ENCODE assay signal across 24 cellular contexts in the genomic region with DNA sequence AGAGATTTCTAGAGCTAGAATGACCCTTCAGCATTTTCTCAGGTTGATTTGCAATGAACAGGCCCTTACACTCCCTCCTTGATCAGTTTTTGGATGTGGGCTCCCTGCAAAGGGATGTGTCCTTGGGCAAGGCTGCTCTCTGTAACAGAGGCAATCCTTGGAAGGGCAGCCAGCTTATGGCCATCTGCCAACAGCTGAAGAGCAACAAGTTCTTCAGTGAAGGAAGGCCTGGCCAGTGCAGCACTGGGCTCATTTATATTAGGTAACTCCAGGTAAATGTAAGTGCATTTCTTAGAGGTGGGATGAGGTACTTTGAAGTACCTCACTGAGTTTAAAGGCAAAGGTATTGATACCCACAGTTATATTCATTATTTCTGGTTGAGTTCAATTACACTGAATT.
A peak's percentile ranks its signal among the peaks of the same experiment; 100 is the strongest.
DNase-seq lines count a peak whose midpoint lies in the region; ATAC-seq and TF ChIP-seq lines count a peak whose summit lies in the region.
"Had no signal": no experiment of that assay in that cellular context is flagged by ENCODE, and none has a peak within 500 bp of the region (broad histone marks: within the 10 kb centered on the region; RNA-seq: fewer than 3 reads in every experiment).

No MANE protein-coding gene starts in this region.

- H3K23ac ChIP-seq in IMR-90 (ENCODE audit: low read depth, low read length), result no peak overlapping the region

- no TSS peak for BruUV-seq in IMR-90 (replicated peaks; lab: Mats Ljungman, UMichigan)

- intact Hi-C loops in IMR-90 (cut with micrococcal nuclease) (loop anchor here (5.0 kb wide), 1 partner anchor 353 kb away; no protein-coding TSS in a partner anchor), right cardiac atrium (cut with DNase I) (no loop called here), sigmoid colon (cut with DNase I) (no loop called here)

- no peak overlapping the region for H2BK5ac ChIP-seq in IMR-90 (ENCODE audit: low read depth, low read length, poor library complexity, severe bottlenecking)

- no peak overlapping the region for H2AK5ac ChIP-seq in IMR-90 (ENCODE audit: low read depth, low read length)

- peak overlapping the region; percentile 42; the same call in 1 of the 2 replicates for H2BK120ac ChIP-seq in IMR-90 (ENCODE audit: low read depth, low read length)

- peak overlapping the region; percentile 22; the same call in 1 of the 2 replicates for H4K5ac ChIP-seq in IMR-90 (ENCODE audit: low read depth, low read length)

- no peaks in the 10 kb centered on the region for H3K36me3 ChIP-seq in IMR-90 (ENCODE audit: control insufficient read depth, insufficient read depth, low read length)
- H3K36me3 ChIP-seq in sigmoid colon, result no peaks in the 10 kb centered on the region
- H3K36me3 ChIP-seq in MM.1S (replicated peaks; ENCODE audit: insufficient read depth, low read length), result no peaks in the 10 kb centered on the region
- H3K36me3 ChIP-seq: esophagus muscularis mucosa, gastroesophageal sphincter, HAP-1, right lobe of liver had no signal

- no peak overlapping the region for H2AK9ac ChIP-seq in IMR-90 (replicated peaks; ENCODE audit: low read depth, low read length, poor library complexity)

- H3K9me1 ChIP-seq in IMR-90 (ENCODE audit: insufficient read depth, low read length), result no peaks in the 10 kb centered on the region

- no peaks in the 10 kb centered on the region for H3K79me1 ChIP-seq in IMR-90 (ENCODE audit: low read depth in 1 of 2, low read length in 2 of 2)

- ATAC-seq in IMR-90 (ENCODE audit: low read depth), result no peak
- peak in 1 of 2 donors; percentile 46 for ATAC-seq in right cardiac atrium
- no peak for ATAC-seq in HG03045 (IDR thresholded peaks at IDR 0.05; ENCODE audit: unreplicated experiment)
- ATAC-seq: stimulated activated effector memory CD8-positive, alpha-beta T cell treated with anti-CD3 and anti-CD28 coated beads, Interleukin-12 subunit alpha, Interleukin-12 subunit beta, amount 100 ng/mL, for 72 hours had no signal

- H3K79me2 ChIP-seq in MM.1S (ENCODE audit: low read length), result no peaks in the 10 kb centered on the region

- H3K9ac ChIP-seq in IMR-90 (ENCODE audit: low read depth, low read length), result no peak overlapping the region
- H3K9ac ChIP-seq in MM.1S (ENCODE audit: low read length), result no peak overlapping the region

- H3K27ac ChIP-seq in IMR-90 (ENCODE audit: insufficient read depth, low read length) (no peak overlapping the region), right cardiac atrium (ENCODE audit: low read length) (no peak overlapping the region), sigmoid colon (no peak overlapping the region), MM.1S (ENCODE audit: low read length) (no peak overlapping the region)
- H3K27ac ChIP-seq: right lobe of liver, SK-N-MC had no signal

- H2AFZ ChIP-seq in IMR-90 (replicated peaks; ENCODE audit: low read length, poor library complexity) (no peak overlapping the region), MM.1S (ENCODE audit: low read length) (no peak overlapping the region)

- H3F3A ChIP-seq in MM.1S (ENCODE audit: insufficient read depth, low read length), result no peaks in the 10 kb centered on the region

- H3K4ac ChIP-seq in IMR-90 (ENCODE audit: low read depth, low read length), result peak overlapping the region; percentile 45; the same call in 1 of the 2 replicates

- H3K14ac ChIP-seq in IMR-90 (replicated peaks; ENCODE audit: low read depth, low read length), result 0 out of 2 replicates have a peak overlapping the region, but pooled peaks have one; percentile 2

- CTCF ChIA-PET in IMR-90 (lab: Yijun Ruan, JAX), result interaction anchor here (0.9 kb wide), 1 partner anchor 354 kb away, joined by 5 read pairs; no protein-coding TSS in a partner anchor

- H3K4me3 ChIP-seq in IMR-90 (ENCODE audit: insufficient read depth, low read depth, low read length) (no peak overlapping the region), right cardiac atrium (ENCODE audit: low read length) (no peak overlapping the region), sigmoid colon (no peak overlapping the region), MM.1S (ENCODE audit: low read length) (no peak overlapping the region)
- H3K4me3 ChIP-seq: HAP-1, mucosa of descending colon, right lobe of liver, SK-N-MC had no signal

- TF ChIP-seq POLR2A in IMR-90 (IDR thresholded peaks at IDR 0.05; ENCODE audit: low read depth, low read length) (no peak), sigmoid colon (IDR thresholded peaks at IDR 0.05) (no peak)

- H2BK20ac ChIP-seq in IMR-90 (ENCODE audit: low read depth, low read length), result 0 out of 2 replicates have a peak overlapping the region, but pooled peaks have one; percentile 5

- no peak overlapping the region for H3K4me2 ChIP-seq in IMR-90 (ENCODE audit: low read depth, low read length)
- no peak overlapping the region for H3K4me2 ChIP-seq in MM.1S (ENCODE audit: low read depth, low read length)

- dilution Hi-C loops in IMR-90 (cut with HindIII; ENCODE audit: low sequenced_read_pairs, unreplicated experiment), result no loop called here

- H4K8ac ChIP-seq in IMR-90 (ENCODE audit: low read depth in 2 of 2, low read length in 2 of 2), result no peak overlapping the region

- no peak overlapping the region for H4K91ac ChIP-seq in IMR-90 (ENCODE audit: insufficient read depth, low read depth, low read length)

- no peak overlapping the region for H3K56ac ChIP-seq in IMR-90 (ENCODE audit: extremely low read depth, insufficient read depth, low read length)

- TF ChIP-seq CTCF in IMR-90 (conservative IDR thresholded peaks at IDR 0.05; ENCODE audit: low read depth, low read length) (no peak), sigmoid colon (IDR thresholded peaks at IDR 0.05) (no peak), MM.1S (IDR thresholded peaks at IDR 0.05; ENCODE audit: low read length) (no peak)

- no peak for DNase-seq in IMR-90
- DNase-seq in amniotic epithelial cell (ENCODE audit: low read depth), result peak; percentile 2
- peak; percentile 11 to 76 (median 40) for DNase-seq in right cardiac atrium
- peak; percentile 66 for DNase-seq in sigmoid colon
- no peak for DNase-seq in KG1 (lab: John Stamatoyannopoulos, UW)
- no peak for DNase-seq in MM.1S
- DNase-seq: activated CD4-positive, alpha-beta T cell treated with anti-CD3 and anti-CD28 coated beads, Interleukin-2, amount 50 U/mL, for 4 hours; activated CD8-positive, alpha-beta memory T cell treated with anti-CD3 and anti-CD28 coated beads, Interleukin-2, amount 50 U/mL, for 48 hours; central memory CD4-positive, alpha-beta T cell; dermis blood vessel endothelial cell; DMS79 treated with DMSO at 0.1 percent for 48 hours; KBM-7; NCI-H146; NCI-H2171; NCI-H524 treated with DMSO at 0.1 percent for 48 hours; right lobe of liver; stimulated activated CD4-positive, alpha-beta T cell treated with anti-CD3 and anti-CD28 coated beads, Interleukin-4, amount 100 ng/mL, for 24 hours had no signal

- in situ Hi-C loops in IMR-90 (cut with MboI; ENCODE audit: low sequenced_read_pairs), result no loop called here

- POLR2A ChIA-PET in IMR-90 (lab: Charles Lee; ENCODE audit: unreplicated experiment), result no interaction called here

- no peaks in the 10 kb centered on the region for H3K9me2 ChIP-seq in MM.1S (replicated peaks; ENCODE audit: insufficient read depth, low read length)

- H3K9me3 ChIP-seq in IMR-90 (ENCODE audit: control insufficient read depth, insufficient read depth, low read length), result peaks cover 5% of the 10 kb centered on the region; the same call in 1 of the 2 replicates
- no peaks in the 10 kb centered on the region for H3K9me3 ChIP-seq in right cardiac atrium (ENCODE audit: control insufficient read depth, low read length)
- H3K9me3 ChIP-seq in sigmoid colon, result no peaks in the 10 kb centered on the region
- H3K9me3 ChIP-seq in MM.1S (replicated peaks; ENCODE audit: insufficient read depth, low read length), result no peaks in the 10 kb centered on the region
- H3K9me3 ChIP-seq: esophagus muscularis mucosa, mucosa of descending colon, right lobe of liver had no signal

- H3K27me3 ChIP-seq in IMR-90 (ENCODE audit: control insufficient read depth, insufficient read depth, low read length) (peaks cover 4% of the 10 kb centered on the region; the same call in 1 of the 2 replicates), right cardiac atrium (ENCODE audit: control insufficient read depth, insufficient read depth) (no peaks in the 10 kb centered on the region), sigmoid colon (no peaks in the 10 kb centered on the region), MM.1S (replicated peaks; ENCODE audit: insufficient read depth, low read length) (no peaks in the 10 kb centered on the region)
- H3K27me3 ChIP-seq: esophagus muscularis mucosa, gastroesophageal sphincter had no signal

- H3K4me1 ChIP-seq in IMR-90 (ENCODE audit: control insufficient read depth, insufficient read depth, low read length), result peaks cover 8% of the 10 kb centered on the region; the same call in 1 of the 2 replicates
- no peaks in the 10 kb centered on the region for H3K4me1 ChIP-seq in right cardiac atrium (ENCODE audit: control insufficient read depth, insufficient read depth, low read length)
- peaks cover 0 to 26% (median 9%) of the 10 kb centered on the region in 4 donors for H3K4me1 ChIP-seq in sigmoid colon
- H3K4me1 ChIP-seq in MM.1S (ENCODE audit: low read length), result no peaks in the 10 kb centered on the region
- H3K4me1 ChIP-seq: HAP-1, right lobe of liver had no signal

- peak overlapping the region; percentile 87; the same call in 1 of the 2 replicates for H3K18ac ChIP-seq in IMR-90 (ENCODE audit: low read depth, low read length)

- H4K20me1 ChIP-seq in IMR-90 (ENCODE audit: insufficient read depth, low read length), result no peaks in the 10 kb centered on the region
- H4K20me1 ChIP-seq in MM.1S (ENCODE audit: insufficient read depth, low read length), result no peaks in the 10 kb centered on the region

- H2BK15ac ChIP-seq in IMR-90 (ENCODE audit: low read depth, low read length), result no peak overlapping the region

- no peak for TF ChIP-seq RAD21 in IMR-90 (IDR thresholded peaks at IDR 0.05; ENCODE audit: low read length)

- TF ChIP-seq EP300 in sigmoid colon (IDR thresholded peaks at IDR 0.05), result no peak

TF ChIP-seq in IMR-90, 13 proteins besides CTCF, POLR2A, EP300 and RAD21 (continues in another document):
- TF ChIP-seq MAFK (IDR thresholded peaks at IDR 0.05; ENCODE audit: low read depth, low read length), result no peak
- no peak for TF ChIP-seq MAZ (IDR thresholded peaks at IDR 0.05; ENCODE audit: borderline replicate concordance, low read depth, low read length)
- no peak for TF ChIP-seq SMC3 (IDR thresholded peaks at IDR 0.05; ENCODE audit: low read depth, low read length)
- TF ChIP-seq FOS (IDR thresholded peaks at IDR 0.05; ENCODE audit: low read depth, low read length), result no peak
- no peak for TF ChIP-seq CHD1 (IDR thresholded peaks at IDR 0.05; ENCODE audit: low read depth, low read length)
- TF ChIP-seq NFE2L2 (IDR thresholded peaks at IDR 0.05; ENCODE audit: low read depth, low read length), result no peak
- no peak for TF ChIP-seq MXI1 (IDR thresholded peaks at IDR 0.05; ENCODE audit: borderline replicate concordance, low read depth, low read length)
- no peak for TF ChIP-seq RCOR1 (IDR thresholded peaks at IDR 0.05; ENCODE audit: insufficient replicate concordance, low read length)
- TF ChIP-seq CEBPB (IDR thresholded peaks at IDR 0.05; ENCODE audit: low read depth, low read length), result no peak

Comparison
In these comparisons a context has a peak if more than half of its experiments do, and no peak if none do; other contexts are left out.
1. DNase-seq: peak in amniotic epithelial cell (single experiment), right cardiac atrium (3 of 3) and sigmoid colon (single experiment); none in IMR-90 (single experiment), KG1 (single experiment) and MM.1S (single experiment).